Comparison of ENCODE assay signal across 1 cellular context in genomic region chr2:88856409-88857135, GRCh38.
TF ChIP-seq lines count a peak whose summit lies in the region.

No MANE protein-coding gene starts in this region.

TF ChIP-seq in GM12878, 131 proteins besides CTCF, POLR2A, EP300 and RAD21 (continued from another document):
- TF ChIP-seq E4F1 (IDR thresholded peaks at IDR 0.05; ENCODE audit: borderline replicate concordance, partially characterized antibody), result no peak
TF ChIP-seq in GM12878: peak in this region for 0.
